9 cellular contexts compared by ENCODE assay signal in genomic region chr5:113212244-113212920, GRCh38.
DNase-seq lines count a peak whose midpoint lies in the region; ATAC-seq and TF ChIP-seq lines count a peak whose summit lies in the region.
"Had no signal": no experiment of that assay in that cellular context is flagged by ENCODE, and none has a peak within 500 bp of the region (broad histone marks: within the 10 kb centered on the region; RNA-seq: fewer than 3 reads in every experiment).

No MANE protein-coding gene starts in this region.

- no peaks in the 10 kb centered on the region for H3K9me3 ChIP-seq in body of pancreas
- H3K9me3 ChIP-seq: BLaER1 treated with 17β-estradiol and CSF1 and Interleukin-3, amounts not matched to agents 10 nM and 100 nM had no signal

- no peak overlapping the region for H3K4me3 Mint-ChIP-seq in CD14-positive monocyte

- H3K27ac Mint-ChIP-seq in CD14-positive monocyte, result no peak overlapping the region

- H3K9me3 Mint-ChIP-seq in CD14-positive monocyte, result no peaks in the 10 kb centered on the region

- H3K4me1 Mint-ChIP-seq in CD14-positive monocyte, result no peaks in the 10 kb centered on the region

- ATAC-seq in body of pancreas, result no peak
- ATAC-seq in GM19395 (IDR thresholded peaks at IDR 0.05; ENCODE audit: unreplicated experiment), result no peak

- no peaks in the 10 kb centered on the region for H3K27me3 ChIP-seq in body of pancreas
- H3K27me3 ChIP-seq: BLaER1 treated with 17β-estradiol and CSF1 and Interleukin-3, amounts not matched to agents 10 nM and 100 nM had no signal

- WGBS in body of pancreas, 2 donors, result 20 to 22% methylated on average over 5 of the region's 5 CpGs

- DNase-seq in D341Med (ENCODE audit: low spot score) (peak; percentile 68), NCI-H2029 (lab: John Stamatoyannopoulos, UW) (peak; percentile 13), body of pancreas (peak in 3 of 4 donors; percentile 26 to 50 (median 49)), kidney tubule cell (ENCODE audit: low spot score) (peak; percentile 75), HuH-7.5 (ENCODE audit: low spot score) (no peak), CD14-positive monocyte (ENCODE audit: low spot score) (no peak), NCI-H510A treated with DMSO at 0.1 percent for 48 hours (lab: John Stamatoyannopoulos, UW) (no peak)

- no peaks in the 10 kb centered on the region for H3K36me3 ChIP-seq in body of pancreas (replicated peaks in 1 of 2; ENCODE audit: insufficient read depth in 1 of 2, low read depth in 2 of 2)
- H3K36me3 ChIP-seq: BLaER1 treated with 17β-estradiol and CSF1 and Interleukin-3, amounts not matched to agents 10 nM and 100 nM had no signal

- peaks cover 10% of the 10 kb centered on the region for H3K4me1 ChIP-seq in body of pancreas

- no peak for TF ChIP-seq CTCF in body of pancreas (IDR thresholded peaks at IDR 0.05)
- no peak for TF ChIP-seq CTCF in CD14-positive monocyte (IDR thresholded peaks at IDR 0.05)

- no peak overlapping the region for H3K27ac ChIP-seq in body of pancreas
- H3K27ac ChIP-seq: BLaER1 treated with 17β-estradiol and CSF1 and Interleukin-3, amounts not matched to agents 10 nM and 100 nM had no signal

- no peaks in the 10 kb centered on the region for H3K36me3 Mint-ChIP-seq in CD14-positive monocyte

- TF ChIP-seq POLR2A in body of pancreas (IDR thresholded peaks at IDR 0.05), result no peak

- peaks cover 0 to 3% (median 0%) of the 10 kb centered on the region in 3 donors for H3K27me3 Mint-ChIP-seq in CD14-positive monocyte (ENCODE audit: low read depth in 3 of 3)

- H3K4me3 ChIP-seq in body of pancreas, result no peak overlapping the region
- H3K4me3 ChIP-seq: BLaER1 treated with 17β-estradiol and CSF1 and Interleukin-3, amounts not matched to agents 10 nM and 100 nM had no signal

- intact Hi-C loops in body of pancreas (cut with DNase I), result no loop called here
- intact Hi-C loops in CD14-positive monocyte (cut with micrococcal nuclease), result no loop called here

Comparison
In these comparisons a context has a peak if more than half of its experiments do, and no peak if none do; other contexts are left out.
1. DNase-seq: peak in D341Med (single experiment), NCI-H2029 (single experiment), body of pancreas (3 of 4) and kidney tubule cell (single experiment); none in HuH-7.5 (single experiment), CD14-positive monocyte (single experiment) and NCI-H510A treated with DMSO at 0.1 percent for 48 hours (single experiment).